1 cellular context compared by ENCODE assay signal in the genomic region with DNA sequence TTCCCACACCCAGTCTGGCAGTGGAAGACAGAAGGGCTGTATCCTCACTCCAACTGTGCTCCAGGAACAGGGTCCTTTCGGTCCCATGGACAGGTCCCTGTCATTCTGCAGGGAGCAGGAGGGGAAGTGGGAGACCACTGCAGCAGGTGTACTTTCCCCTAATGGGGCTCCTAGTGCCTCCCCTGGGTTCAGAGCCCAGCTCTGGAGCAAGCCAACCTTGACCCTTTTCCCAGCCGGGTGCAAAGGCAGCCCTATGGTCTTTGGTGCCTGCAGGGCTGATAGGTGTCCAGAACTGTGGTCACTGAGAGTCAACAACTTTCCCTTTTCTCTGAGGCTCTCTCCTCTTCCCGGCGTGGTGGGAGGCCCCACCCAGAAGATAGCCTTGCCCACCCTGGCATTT.
TF ChIP-seq lines count a peak whose summit lies in the region.

No MANE protein-coding gene starts in this region.

TF ChIP-seq in H1, 55 proteins besides CTCF, POLR2A, EP300 and RAD21 (continued from another document):
- no peak for TF ChIP-seq RNF2 (IDR thresholded peaks at IDR 0.05; ENCODE audit: borderline replicate concordance, low read depth, low read length, missing control alignments, poor library complexity, severe bottlenecking)
- TF ChIP-seq JUND (IDR thresholded peaks at IDR 0.05; ENCODE audit: low read length), result no peak
- TF ChIP-seq CHD2 (IDR thresholded peaks at IDR 0.05; ENCODE audit: low read length), result no peak
